37 cellular contexts compared by ENCODE assay signal in genomic region chr2:127911737-127912136, GRCh38. TPM values are rescaled to one million over a fixed set of nuclear protein-coding genes. Genes with fewer than 3 reads are reported as not detected.
DNase-seq lines count a peak whose midpoint lies in the region; ATAC-seq, FAIRE-seq and TF ChIP-seq lines count a peak whose summit lies in the region.
"Had no signal": no experiment of that assay in that cellular context is flagged by ENCODE, and none has a peak within 500 bp of the region (broad histone marks: within the 10 kb centered on the region; RNA-seq: fewer than 3 reads in every experiment).

No MANE protein-coding gene starts in this region.

- H3K27me3 ChIP-seq in GM12878 (replicated peaks in 1 of 2; ENCODE audit: control insufficient read depth in 2 of 2, insufficient read depth in 2 of 2, low read length in 1 of 2) (no peaks in the 10 kb centered on the region), K562 (ENCODE audit: control insufficient read depth in 2 of 2, insufficient read depth in 2 of 2, low read length in 2 of 2) (peaks cover 6 to 13% of the 10 kb centered on the region in 2 experiments)
- H3K27me3 ChIP-seq: BE2C; BLaER1; BLaER1 treated with 17β-estradiol and CSF1 and Interleukin-3, amounts not matched to agents 10 nM and 100 nM had no signal

- DNase-seq in CD1c-positive myeloid dendritic cell (ENCODE audit: extremely low spot score) (peak; percentile 10), MV-4-11 (lab: John Stamatoyannopoulos, UW) (peak; percentile 42), GM12878 (ENCODE audit: low read depth, low spot score) (no peak), K562 (ENCODE audit: extremely low read depth in 1 of 4, low spot score in 3 of 4) (no peak), NCI-H2196 treated with DMSO at 0.1 percent for 48 hours (lab: John Stamatoyannopoulos, UW; ENCODE audit: unreplicated experiment) (no peak), CD14-positive monocyte (ENCODE audit: low spot score) (no peak), DMS53 treated with DMSO at 0.1 percent for 48 hours (lab: John Stamatoyannopoulos, UW; ENCODE audit: unreplicated experiment) (no peak)
- DNase-seq in activated CD8-positive, alpha-beta T cell treated with anti-CD3 and anti-CD28 coated beads for 36 hours, result no peak
- DNase-seq: 8988T; ACHN; AML-193; BE2C; C1 segment of cervical spinal cord; Caco-2; Calu3; CD4-positive, alpha-beta memory T cell; CD4-positive, alpha-beta T cell; CD4-positive, CD25-positive, alpha-beta regulatory T cell; CD8-positive, alpha-beta memory T cell; CD8-positive, alpha-beta T cell; COR-L47; DMS 273 treated with DMSO at 0.1 percent for 48 hours; DMS153; DMS53; DMS79; DMS79 treated with DMSO at 0.1 percent for 48 hours; DND-41; EL had no signal

- TF ChIP-seq POLR2A in GM12878 (IDR thresholded peaks at IDR 0.05; ENCODE audit: low read depth, low read length), result no peak
- TF ChIP-seq POLR2A in K562 (conservative IDR thresholded peaks at IDR 0.05), result no peak

- POLR2A ChIA-PET in GM12878 (lab: Charles Lee), result interaction anchor here (0.6 kb wide), 1 partner anchor 8 kb away, joined by 3 read pairs; no protein-coding TSS in a partner anchor
- POLR2A ChIA-PET in K562 (lab: Yijun Ruan, JAX), result no interaction called here
- POLR2A ChIA-PET in activated CD8-positive, alpha-beta T cell treated with anti-CD3 and anti-CD28 coated beads for 36 hours (lab: Charles Lee), result no interaction called here

- H3K27me3 Mint-ChIP-seq in CD14-positive monocyte (ENCODE audit: low read depth in 3 of 3), result peaks cover 2 to 8% (median 5%) of the 10 kb centered on the region in 3 donors
- H3K27me3 Mint-ChIP-seq in activated CD8-positive, alpha-beta T cell treated with anti-CD3 and anti-CD28 coated beads for 36 hours, result no peaks in the 10 kb centered on the region
- H3K27me3 Mint-ChIP-seq: B cell had no signal

- TF ChIP-seq EP300 in GM12878 (IDR thresholded peaks at IDR 0.05; ENCODE audit: borderline replicate concordance in 1 of 2, control insufficient read depth in 1 of 2, low read depth in 2 of 2, low read length in 2 of 2) (no peak), K562 (IDR thresholded peaks at IDR 0.05; ENCODE audit: low read length) (no peak)

- ATAC-seq in GM12878 (no peak), K562 (no peak)
- no peak for ATAC-seq in activated CD8-positive, alpha-beta T cell treated with anti-CD3 and anti-CD28 coated beads for 36 hours
- ATAC-seq: A549; CD8-positive, alpha-beta T cell had no signal

- no peaks in the 10 kb centered on the region for H3K36me3 Mint-ChIP-seq in CD14-positive monocyte
- no peaks in the 10 kb centered on the region for H3K36me3 Mint-ChIP-seq in activated CD8-positive, alpha-beta T cell treated with anti-CD3 and anti-CD28 coated beads for 36 hours (ENCODE audit: low read depth)
- H3K36me3 Mint-ChIP-seq: CD4-positive, alpha-beta memory T cell; CD4-positive, CD25-positive, alpha-beta regulatory T cell; CD8-positive, alpha-beta memory T cell; CD8-positive, alpha-beta T cell had no signal

- TF ChIP-seq RAD21 in GM12878 (IDR thresholded peaks at IDR 0.05; ENCODE audit: insufficient read depth, low read depth, low read length), result no peak
- TF ChIP-seq RAD21 in K562 (CRISPR knock-in tag; conservative IDR thresholded peaks at IDR 0.05 in 1 of 2, IDR thresholded peaks at IDR 0.05 in 1 of 2), result no peak

- no peaks in the 10 kb centered on the region for H3K4me1 ChIP-seq in GM12878 (ENCODE audit: control insufficient read depth, insufficient read depth, low read length)
- H3K4me1 ChIP-seq in K562 (replicated peaks in 1 of 2; ENCODE audit: control insufficient read depth in 2 of 2, insufficient read depth in 2 of 2, low read length in 2 of 2), result no peaks in the 10 kb centered on the region; a peak in 1 of 5 replicates
- H3K4me1 ChIP-seq: BE2C had no signal

- H3K27ac Mint-ChIP-seq in CD14-positive monocyte, result peak overlapping the region in 1 of 7 donors; percentile 10
- H3K27ac Mint-ChIP-seq in activated CD8-positive, alpha-beta T cell treated with anti-CD3 and anti-CD28 coated beads for 36 hours, result no peak overlapping the region
- H3K27ac Mint-ChIP-seq: B cell; CD4-positive, alpha-beta memory T cell; CD4-positive, alpha-beta T cell; CD4-positive, CD25-positive, alpha-beta regulatory T cell; CD8-positive, alpha-beta memory T cell; CD8-positive, alpha-beta T cell had no signal

- no peak overlapping the region for H3K9ac ChIP-seq in GM12878 (ENCODE audit: control insufficient read depth, insufficient read depth, low read length)
- H3K9ac ChIP-seq in K562 (ENCODE audit: insufficient read depth in 1 of 2, low read depth in 2 of 2, low read length in 2 of 2), result no peak overlapping the region
- H3K9ac ChIP-seq: BLaER1; BLaER1 treated with 17β-estradiol and CSF1 and Interleukin-3, amounts not matched to agents 10 nM and 100 nM had no signal

- SMC1A ChIA-PET in GM12878 (lab: Charles Lee; ENCODE audit: uncharacterized antibody, unreplicated experiment), result no interaction called here

- TF ChIP-seq CTCF in GM12878 (IDR thresholded peaks at IDR 0.05 in 2 of 3, conservative IDR thresholded peaks at IDR 0.05 in 1 of 3; ENCODE audit: control insufficient read depth in 2 of 3, extremely low read depth in 1 of 3, insufficient read depth in 1 of 3, low read depth in 3 of 3, low read length in 3 of 3) (no peak), K562 (IDR thresholded peaks at IDR 0.05 in 2 of 3, conservative IDR thresholded peaks at IDR 0.05 in 1 of 3; ENCODE audit: insufficient read depth in 2 of 3, low read depth in 1 of 3, low read length in 3 of 3) (no peak), CD14-positive monocyte (IDR thresholded peaks at IDR 0.05) (no peak)
- no peak for TF ChIP-seq CTCF in activated CD8-positive, alpha-beta T cell treated with anti-CD3 and anti-CD28 coated beads for 36 hours (IDR thresholded peaks at IDR 0.05)

- RAD21 ChIA-PET in GM12878 (lab: Charles Lee; ENCODE audit: unreplicated experiment), result no interaction called here

- intact Hi-C loops in GM12878 (cut with micrococcal nuclease; ENCODE audit: unreplicated experiment) (no loop called here), K562 (cut with micrococcal nuclease) (no loop called here), CD14-positive monocyte (cut with micrococcal nuclease) (no loop called here)
- intact Hi-C loops in activated CD8-positive, alpha-beta T cell treated with anti-CD3 and anti-CD28 coated beads for 36 hours (cut with micrococcal nuclease), result no loop called here

- no TSS peak for BruUV-seq in GM12878 (replicated peaks; lab: Mats Ljungman, UMichigan)
- BruUV-seq in K562 (replicated peaks; lab: Mats Ljungman, UMichigan), result no TSS peak

- no peak for FAIRE-seq in GM12878 (lab: Jason Lieb, UNC)
- no peak for FAIRE-seq in K562 (lab: Jason Lieb, UNC)
- FAIRE-seq: A204.1, A549, D721Med, G401.6 had no signal

- H3K4me2 ChIP-seq in GM12878 (ENCODE audit: control insufficient read depth, insufficient read depth) (no peak overlapping the region), K562 (ENCODE audit: insufficient read depth, low read length) (no peak overlapping the region)
- H3K4me2 ChIP-seq: A549; BLaER1; BLaER1 treated with 17β-estradiol and CSF1 and Interleukin-3, amounts not matched to agents 10 nM and 100 nM had no signal

- peak overlapping the region in 1 of 2 donors; percentile 30 for H3K4me3 Mint-ChIP-seq in CD14-positive monocyte
- no peak overlapping the region for H3K4me3 Mint-ChIP-seq in activated CD8-positive, alpha-beta T cell treated with anti-CD3 and anti-CD28 coated beads for 36 hours
- H3K4me3 Mint-ChIP-seq: B cell; CD4-positive, alpha-beta memory T cell; CD4-positive, alpha-beta T cell; CD4-positive, CD25-positive, alpha-beta regulatory T cell; CD8-positive, alpha-beta memory T cell; CD8-positive, alpha-beta T cell had no signal

- no peaks in the 10 kb centered on the region for H3K9me1 ChIP-seq in K562 (ENCODE audit: control insufficient read depth, insufficient read depth, low read length)

- H3K9me3 ChIP-seq in GM12878 (replicated peaks; ENCODE audit: control insufficient read depth, insufficient read depth, low read length) (no peaks in the 10 kb centered on the region), K562 (replicated peaks; ENCODE audit: control insufficient read depth, insufficient read depth, low read depth, low read length) (no peaks in the 10 kb centered on the region)
- H3K9me3 ChIP-seq: A549, BE2C, BLaER1, Caco-2 had no signal

- no peaks in the 10 kb centered on the region for H3K9me3 Mint-ChIP-seq in CD14-positive monocyte
- no peaks in the 10 kb centered on the region for H3K9me3 Mint-ChIP-seq in activated CD8-positive, alpha-beta T cell treated with anti-CD3 and anti-CD28 coated beads for 36 hours
- H3K9me3 Mint-ChIP-seq: CD4-positive, alpha-beta T cell; CD8-positive, alpha-beta T cell had no signal

- peaks cover 7% of the 10 kb centered on the region for H3K4me1 Mint-ChIP-seq in CD14-positive monocyte
- no peaks in the 10 kb centered on the region for H3K4me1 Mint-ChIP-seq in activated CD8-positive, alpha-beta T cell treated with anti-CD3 and anti-CD28 coated beads for 36 hours (ENCODE audit: low read depth)
- H3K4me1 Mint-ChIP-seq: B cell; CD4-positive, alpha-beta memory T cell; CD4-positive, CD25-positive, alpha-beta regulatory T cell; CD8-positive, alpha-beta memory T cell had no signal

- in situ Hi-C loops in GM12878 (cut with MboI) (no loop called here), K562 (cut with MboI) (no loop called here)

- H3K27ac ChIP-seq in GM12878 (ENCODE audit: control insufficient read depth, insufficient read depth) (no peak overlapping the region), K562 (ENCODE audit: extremely low read depth, low read depth, low read length) (no peak overlapping the region)
- H3K27ac ChIP-seq: 22Rv1; A549; BLaER1; BLaER1 treated with 17β-estradiol and CSF1 and Interleukin-3, amounts not matched to agents 10 nM and 100 nM; C4-2B had no signal

- H3K4me3 ChIP-seq in GM12878 (no peak overlapping the region), K562 (no peak overlapping the region)
- H3K4me3 ChIP-seq: A549; BLaER1; BLaER1 treated with 17β-estradiol and CSF1 and Interleukin-3, amounts not matched to agents 10 nM and 100 nM had no signal

- WGBS in GM12878 (ENCODE audit: insufficient coverage, insufficient replicate concordance, low lambda C conversion rate, missing lambda C conversion rate), result 53% methylated on average over 2 of the region's 2 CpGs
- 6% methylated on average over 2 of the region's 2 CpGs for WGBS in K562 (ENCODE audit: insufficient coverage, low coverage, missing lambda C conversion rate)

- no peaks in the 10 kb centered on the region for H3K79me2 ChIP-seq in GM12878 (ENCODE audit: control insufficient read depth, insufficient read depth, low read length)
- H3K79me2 ChIP-seq in K562 (ENCODE audit: control insufficient read depth, insufficient read depth, low read length), result no peaks in the 10 kb centered on the region

- no peaks in the 10 kb centered on the region for H3K36me3 ChIP-seq in GM12878 (ENCODE audit: control insufficient read depth in 2 of 2, insufficient read depth in 2 of 2, low read length in 1 of 2)
- H3K36me3 ChIP-seq in K562 (ENCODE audit: control insufficient read depth, insufficient read depth, low read length), result no peaks in the 10 kb centered on the region
- H3K36me3 ChIP-seq: BE2C; BLaER1; BLaER1 treated with 17β-estradiol and CSF1 and Interleukin-3, amounts not matched to agents 10 nM and 100 nM had no signal

- H2AFZ ChIP-seq in GM12878 (ENCODE audit: control insufficient read depth, low read depth, low read length), result no peak overlapping the region
- no peak overlapping the region for H2AFZ ChIP-seq in K562 (ENCODE audit: low read depth, low read length)

- CTCF ChIA-PET in GM12878 (lab: Yijun Ruan, JAX), result no interaction called here
- CTCF ChIA-PET in K562 (lab: Yijun Ruan, JAX; ENCODE audit: low intra/inter-chr PET ratio), result no interaction called here
- CTCF ChIA-PET in activated CD8-positive, alpha-beta T cell treated with anti-CD3 and anti-CD28 coated beads for 36 hours (lab: Charles Lee), result no interaction called here

- H4K20me1 ChIP-seq in GM12878 (ENCODE audit: control insufficient read depth, insufficient read depth) (no peaks in the 10 kb centered on the region), K562 (replicated peaks; ENCODE audit: control insufficient read depth, insufficient read depth, low read length) (no peaks in the 10 kb centered on the region)
- H4K20me1 ChIP-seq: BLaER1; BLaER1 treated with 17β-estradiol and CSF1 and Interleukin-3, amounts not matched to agents 10 nM and 100 nM had no signal

RNA-seq across cellular contexts. Expression of gene AMMECR1L, which starts 26.0 kb away (rescaled TPM):
- 18.2 and 18.4 TPM in 2 replicates for total RNA-seq in GM12878 (2013; cell fraction: nucleolus; rRNA removed)
- total RNA-seq in GM12878 (2014; rRNA removed) (7.5 and 9.0 TPM in 2 replicates), GM12878 (2014; rRNA removed; fragmentation: Illumina TruSeq; extraction: Trizol) (8.6 TPM in 2 replicates), GM12878 (2021) (10.7 and 11.6 TPM in 2 replicates), K562 (2014; rRNA removed) (6.5 and 7.3 TPM in 2 replicates), K562 (2014; rRNA removed; fragmentation: Illumina TruSeq; extraction: Trizol) (13.8 and 14.3 TPM in 2 replicates), K562 (2015; rRNA removed; fragmentation: Illumina TruSeq; extraction: Trizol) (11.2 and 11.5 TPM in 2 replicates), K562 (2021) (12.6 and 13.4 TPM in 2 replicates)
- 4.5 TPM for polyA plus RNA-seq in GM12878 (2011; ENCODE audit: low read depth)
- polyA plus RNA-seq in GM12878 (2011; rRNA removed) (9.4 and 10.5 TPM in 2 replicates), GM12878 (2014; fragmentation: Illumina TruSeq; extraction: Trizol) (12.1 and 12.9 TPM in 2 replicates), GM12878 (2014; fragmentation: Nextera tagmentation; extraction: Ambion mirVana) (1 to 10 TPM; 2.7 to 3.1 TPM), GM12878 (2014; rRNA removed) (7.7 and 8.6 TPM in 2 replicates), GM12878 (2016; fragmentation: Nextera tagmentation; extraction: Ambion mirVana) (1 to 10 TPM; 6.7 to 7.1 TPM), K562 (2011; rRNA removed) (7.7 and 9.1 TPM in 2 replicates), K562 (2014; fragmentation: Illumina TruSeq; extraction: Trizol) (15.3 and 15.5 TPM in 2 replicates), K562 (2014; fragmentation: Nextera tagmentation; extraction: Ambion mirVana) (1 to 10 TPM; 3.7 to 4.7 TPM), K562 (2014; rRNA removed) (7.7 and 8.6 TPM in 2 replicates), CD14-positive monocyte (1 to 10 TPM; 2.5 to 3.1 TPM)
- 9.2 and 11.5 TPM in 2 replicates for polyA plus RNA-seq in GM12878 (2011; cell fraction: cytosol; rRNA removed)
- 17.2 and 17.9 TPM in 2 replicates for polyA plus RNA-seq in GM12878 (2011; cell fraction: nucleus; rRNA removed)
- polyA plus RNA-seq in GM12878 (2012), result 6.0 and 8.0 TPM in 2 replicates
- 10.8 and 13.2 TPM in 2 replicates for polyA minus RNA-seq in GM12878 (2011; rRNA and poly(A)+ RNA removed)
- 4.7 and 5.3 TPM in 2 replicates for polyA minus RNA-seq in GM12878 (2011; cell fraction: cytosol; rRNA and poly(A)+ RNA removed)
- 6.4 and 8.5 TPM in 2 replicates for polyA minus RNA-seq in GM12878 (2011; cell fraction: nucleus; rRNA and poly(A)+ RNA removed)
- total RNA-seq in K562 (2011; cell fraction: chromatin; rRNA removed; ENCODE audit: low replicate concordance), result 23.9 and 25.5 TPM in 2 replicates
- total RNA-seq in K562 (2011; cell fraction: nucleolus; rRNA removed), result 13.4 and 14.2 TPM in 2 replicates
- total RNA-seq in K562 (2011; cell fraction: nucleoplasm; rRNA removed), result 14.6 and 16.1 TPM in 2 replicates
- 6.2 and 9.0 TPM in 2 replicates for polyA plus RNA-seq in K562 (2011; cell fraction: cytosol; rRNA removed)
- 16.3 and 17.8 TPM in 2 replicates for polyA plus RNA-seq in K562 (2011; cell fraction: nucleus; rRNA removed)
- polyA plus RNA-seq in K562 (2012), result 9.5 and 9.9 TPM in 2 replicates
- polyA minus RNA-seq in K562 (2011; rRNA and poly(A)+ RNA removed), result 11.9 and 14.3 TPM in 2 replicates
- polyA minus RNA-seq in K562 (2011; cell fraction: cytosol; rRNA and poly(A)+ RNA removed), result 5.4 and 7.9 TPM in 2 replicates
- polyA minus RNA-seq in K562 (2011; cell fraction: nucleus; rRNA and poly(A)+ RNA removed), result 7.1 and 10.7 TPM in 2 replicates
- 10 to 100 TPM; 12.5 to 13.1 TPM for total RNA-seq in activated CD8-positive, alpha-beta T cell treated with anti-CD3 and anti-CD28 coated beads for 36 hours

RNA-seq across cellular contexts. Expression of gene POLR2D, which starts 53.8 kb away (rescaled TPM):
- 20.9 and 22.7 TPM in 2 replicates for total RNA-seq in GM12878 (2013; cell fraction: nucleolus; rRNA removed)
- total RNA-seq in GM12878 (2014; rRNA removed) (26.4 and 26.6 TPM in 2 replicates), GM12878 (2014; rRNA removed; fragmentation: Illumina TruSeq; extraction: Trizol) (27.2 and 27.5 TPM in 2 replicates), GM12878 (2021) (47.8 and 49.5 TPM in 2 replicates), K562 (2014; rRNA removed) (30.7 and 42.8 TPM in 2 replicates), K562 (2014; rRNA removed; fragmentation: Illumina TruSeq; extraction: Trizol) (62.1 and 77.0 TPM in 2 replicates), K562 (2015; rRNA removed; fragmentation: Illumina TruSeq; extraction: Trizol) (46.0 and 49.0 TPM in 2 replicates), K562 (2021) (83.6 and 91.0 TPM in 2 replicates)
- 26.5 TPM for polyA plus RNA-seq in GM12878 (2011; ENCODE audit: low read depth)
- polyA plus RNA-seq in GM12878 (2011; rRNA removed) (30.4 and 32.0 TPM in 2 replicates), GM12878 (2014; fragmentation: Illumina TruSeq; extraction: Trizol) (53.7 and 61.9 TPM in 2 replicates), GM12878 (2014; fragmentation: Nextera tagmentation; extraction: Ambion mirVana) (10 to 100 TPM; 27.2 to 31.8 TPM), GM12878 (2014; rRNA removed) (29.5 and 32.1 TPM in 2 replicates), GM12878 (2016; fragmentation: Nextera tagmentation; extraction: Ambion mirVana) (10 to 100 TPM; 73.9 to 84.8 TPM), K562 (2011; rRNA removed) (37.5 and 67.8 TPM in 2 replicates), K562 (2014; fragmentation: Illumina TruSeq; extraction: Trizol) (96.3 and 108 TPM in 2 replicates), K562 (2014; fragmentation: Nextera tagmentation; extraction: Ambion mirVana) (10 to 100 TPM; 47.6 to 49.2 TPM), K562 (2014; rRNA removed) (44.5 and 51.4 TPM in 2 replicates), CD14-positive monocyte (10 to 100 TPM; 26.4 to 28.8 TPM)
- 28.1 and 33.4 TPM in 2 replicates for polyA plus RNA-seq in GM12878 (2011; cell fraction: cytosol; rRNA removed)
- polyA plus RNA-seq in GM12878 (2011; cell fraction: nucleus; rRNA removed), result 11.8 and 12.8 TPM in 2 replicates
- 34.7 and 36.2 TPM in 2 replicates for polyA plus RNA-seq in GM12878 (2012)
- 26.6 and 33.6 TPM in 2 replicates for polyA minus RNA-seq in GM12878 (2011; rRNA and poly(A)+ RNA removed)
- 7.6 and 8.6 TPM in 2 replicates for polyA minus RNA-seq in GM12878 (2011; cell fraction: cytosol; rRNA and poly(A)+ RNA removed)
- polyA minus RNA-seq in GM12878 (2011; cell fraction: nucleus; rRNA and poly(A)+ RNA removed), result 2.3 and 4.1 TPM in 2 replicates
- 22.3 and 26.2 TPM in 2 replicates for total RNA-seq in K562 (2011; cell fraction: chromatin; rRNA removed; ENCODE audit: low replicate concordance)
- 9.7 and 10.7 TPM in 2 replicates for total RNA-seq in K562 (2011; cell fraction: nucleolus; rRNA removed)
- total RNA-seq in K562 (2011; cell fraction: nucleoplasm; rRNA removed), result 17.3 and 28.2 TPM in 2 replicates
- polyA plus RNA-seq in K562 (2011; cell fraction: cytosol; rRNA removed), result 33.3 and 48.1 TPM in 2 replicates
- 17.3 and 18.2 TPM in 2 replicates for polyA plus RNA-seq in K562 (2011; cell fraction: nucleus; rRNA removed)
- 58.4 and 78.9 TPM in 2 replicates for polyA plus RNA-seq in K562 (2012)
- 31.8 and 55.4 TPM in 2 replicates for polyA minus RNA-seq in K562 (2011; rRNA and poly(A)+ RNA removed)
- polyA minus RNA-seq in K562 (2011; cell fraction: cytosol; rRNA and poly(A)+ RNA removed), result 21.8 and 29.9 TPM in 2 replicates
- polyA minus RNA-seq in K562 (2011; cell fraction: nucleus; rRNA and poly(A)+ RNA removed), result 4.0 and 5.6 TPM in 2 replicates
- 10 to 100 TPM; 72.5 to 75.0 TPM for total RNA-seq in activated CD8-positive, alpha-beta T cell treated with anti-CD3 and anti-CD28 coated beads for 36 hours

Comparison
In these comparisons a context has a peak if more than half of its experiments do, and no peak if none do; other contexts are left out.
1. DNase-seq: peak in CD1c-positive myeloid dendritic cell (single experiment) and MV-4-11 (single experiment); none in GM12878 (single experiment), K562 (0 of 4), NCI-H2196 treated with DMSO at 0.1 percent for 48 hours (single experiment), CD14-positive monocyte (single experiment), DMS53 treated with DMSO at 0.1 percent for 48 hours (single experiment) and activated CD8-positive, alpha-beta T cell treated with anti-CD3 and anti-CD28 coated beads for 36 hours (single experiment).